ENCODE assay signal across 15 cellular contexts in the genomic region with DNA sequence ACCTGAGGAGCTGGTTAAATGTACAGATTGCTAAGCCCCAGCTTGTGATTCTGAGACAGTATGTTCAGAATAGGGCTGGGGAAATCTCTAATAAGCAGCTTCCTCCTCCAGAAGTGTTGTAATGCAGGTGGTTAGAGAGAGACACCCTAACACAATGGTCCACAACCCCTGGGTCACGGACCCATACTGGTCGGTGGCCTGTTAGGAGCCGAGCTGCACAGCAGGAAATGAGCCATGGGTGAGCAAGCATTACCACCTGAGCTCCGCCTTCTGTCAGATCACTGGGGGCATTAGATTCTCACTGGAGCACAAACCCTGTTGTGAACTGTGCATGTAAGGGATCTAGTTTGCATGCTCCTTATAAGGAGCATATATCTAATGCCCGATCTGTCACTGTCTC.
A peak's percentile ranks its signal among the peaks of the same experiment; 100 is the strongest.
DNase-seq lines count a peak whose midpoint lies in the region; ATAC-seq and TF ChIP-seq lines count a peak whose summit lies in the region.
"Had no signal": no experiment of that assay in that cellular context is flagged by ENCODE, and none has a peak within 500 bp of the region (broad histone marks: within the 10 kb centered on the region; RNA-seq: fewer than 3 reads in every experiment).

No MANE protein-coding gene starts in this region.

- ATAC-seq in GM18868 (IDR thresholded peaks at IDR 0.05; ENCODE audit: unreplicated experiment) (peak; percentile 60), RWPE2 (ENCODE audit: low read depth) (peak; percentile 97), HG02981 (IDR thresholded peaks at IDR 0.05; ENCODE audit: unreplicated experiment) (no peak)
- ATAC-seq: activated CD8-positive, alpha-beta T cell treated with anti-CD3 and anti-CD28 coated beads for 36 hours; activated T-cell treated with anti-CD3 and anti-CD28 coated beads, Interleukin-2, amount 50 U/mL, for 72 hours; right cardiac atrium had no signal

- DNase-seq in HPDE6-E6E7 (ENCODE audit: extremely low spot score) (peak; percentile 56), RWPE2 (ENCODE audit: low spot score) (peak; percentile 86), lung microvascular endothelial cell (ENCODE audit: low read depth in 2 of 2) (peak; percentile 10 to 73), NCI-H2196 (lab: John Stamatoyannopoulos, UW; ENCODE audit: unreplicated experiment) (no peak)
- DNase-seq in effector CD8-positive, alpha-beta T cell (lab: John Stamatoyannopoulos, UW), result no peak
- DNase-seq: activated CD8-positive, alpha-beta T cell treated with anti-CD3 and anti-CD28 coated beads for 36 hours; activated naive CD8-positive, alpha-beta T cell treated with anti-CD3 and anti-CD28 coated beads, Interleukin-2, amount 10 ng/mL, durations not matched to agents 7 days and 5 days; activated T-cell treated with anti-CD3 and anti-CD28 coated beads, Interleukin-2, amount 50 U/mL, for 72 hours; mesenchymal stem cell; MG63; OCI-M1; right cardiac atrium; substantia nigra had no signal

- peaks cover 19% of the 10 kb centered on the region for H3K4me1 ChIP-seq in RWPE2 (ENCODE audit: insufficient read depth, poor library complexity, severe bottlenecking)

- no peaks in the 10 kb centered on the region for H3K27me3 ChIP-seq in RWPE2 (ENCODE audit: insufficient read depth, poor library complexity, severe bottlenecking)
- H3K27me3 ChIP-seq: MG63 had no signal

- H3K36me3 ChIP-seq in RWPE2 (ENCODE audit: low read depth), result peaks cover 88% of the 10 kb centered on the region
- H3K36me3 ChIP-seq: MG63 had no signal

- no peaks in the 10 kb centered on the region for H3K9me3 ChIP-seq in RWPE2 (ENCODE audit: severe bottlenecking)
- H3K9me3 ChIP-seq: MG63 had no signal

- TF ChIP-seq CTCF in RWPE2 (IDR thresholded peaks at IDR 0.05; ENCODE audit: poor library complexity, severe bottlenecking), result no peak

- peak overlapping the region; percentile 70 for H3K27ac ChIP-seq in RWPE2 (ENCODE audit: poor library complexity, severe bottlenecking)

- H3K4me3 ChIP-seq in RWPE2 (ENCODE audit: severe bottlenecking), result no peak overlapping the region
- H3K4me3 ChIP-seq: MG63 had no signal

Comparison
In these comparisons a context has a peak if more than half of its experiments do, and no peak if none do; other contexts are left out.
1. DNase-seq: peak in HPDE6-E6E7 (single experiment), RWPE2 (single experiment) and lung microvascular endothelial cell (2 of 2); none in NCI-H2196 (single experiment) and effector CD8-positive, alpha-beta T cell (single experiment).